Comparison of ENCODE assay signal across 2 cellular contexts in genomic region chr12:96698521-96698920, GRCh38.
TF ChIP-seq lines count a peak whose summit lies in the region.

No MANE protein-coding gene starts in this region.

TF ChIP-seq in HepG2, 621 proteins besides CTCF, POLR2A, EP300 and RAD21:
- no peak for TF ChIP-seq RXRB (CRISPR knock-in tag; IDR thresholded peaks at IDR 0.05; ENCODE audit: borderline replicate concordance)
- TF ChIP-seq ZNF224 (CRISPR knock-in tag; IDR thresholded peaks at IDR 0.05), result no peak
- no peak for TF ChIP-seq ZNF713 (CRISPR knock-in tag; IDR thresholded peaks at IDR 0.05)
- TF ChIP-seq FOXP4 (CRISPR knock-in tag; IDR thresholded peaks at IDR 0.05), result no peak
- TF ChIP-seq ZNF530 (CRISPR knock-in tag; IDR thresholded peaks at IDR 0.05; ENCODE audit: low read depth), result no peak
- TF ChIP-seq ATF5 (CRISPR knock-in tag; IDR thresholded peaks at IDR 0.05; ENCODE audit: low read depth), result no peak
- TF ChIP-seq ARID3A (IDR thresholded peaks at IDR 0.05; ENCODE audit: low read depth, low read length), result no peak
- TF ChIP-seq ZNF546 (CRISPR knock-in tag; conservative IDR thresholded peaks at IDR 0.05), result no peak
- TF ChIP-seq MIXL1 (CRISPR knock-in tag; IDR thresholded peaks at IDR 0.05), result no peak
- TF ChIP-seq RFX1 (IDR thresholded peaks at IDR 0.05), result no peak
- TF ChIP-seq ZNF44 (CRISPR knock-in tag; IDR thresholded peaks at IDR 0.05), result no peak

TF ChIP-seq in H1, 55 proteins besides CTCF, POLR2A, EP300 and RAD21 (continued from another document):
- no peak for TF ChIP-seq ATF2 (IDR thresholded peaks at IDR 0.05; ENCODE audit: low read length)
- no peak for TF ChIP-seq SAP30 (IDR thresholded peaks at IDR 0.05; ENCODE audit: insufficient read depth, insufficient replicate concordance, low read length)
- no peak for TF ChIP-seq USF2 (IDR thresholded peaks at IDR 0.05; ENCODE audit: low read length)
- TF ChIP-seq GTF2F1 (IDR thresholded peaks at IDR 0.05; ENCODE audit: borderline replicate concordance, low read depth, low read length), result no peak
- no peak for TF ChIP-seq NANOG (IDR thresholded peaks at IDR 0.05; ENCODE audit: insufficient read depth, low read depth, low read length, poor library complexity, severe bottlenecking)
